In genomic region chr18:45997689-45998088, GRCh38 we compare ENCODE assay signal across 9 cellular contexts. TPM values are rescaled to one million over a fixed set of nuclear protein-coding genes. Genes with fewer than 3 reads are reported as not detected.
DNase-seq lines count a peak whose midpoint lies in the region; ATAC-seq and TF ChIP-seq lines count a peak whose summit lies in the region.
"Had no signal": no experiment of that assay in that cellular context is flagged by ENCODE, and none has a peak within 500 bp of the region (broad histone marks: within the 10 kb centered on the region; RNA-seq: fewer than 3 reads in every experiment).

No MANE protein-coding gene starts in this region.

- H3K4me3 ChIP-seq in CD8-positive, alpha-beta T cell (ENCODE audit: low read depth, low read length), result peak overlapping the region; percentile 37
- H3K4me3 ChIP-seq in Loucy (ENCODE audit: low read length, poor library complexity, severe bottlenecking), result no peak overlapping the region
- H3K4me3 ChIP-seq in neutrophil (ENCODE audit: low read depth in 1 of 2, low read length in 1 of 2), result peak overlapping the region; percentile 32 to 54
- H3K4me3 ChIP-seq: SJCRH30 had no signal

- peaks cover 14% of the 10 kb centered on the region for H3K9me3 Mint-ChIP-seq in CD8-positive, alpha-beta T cell

- no peaks in the 10 kb centered on the region for H3K27me3 Mint-ChIP-seq in CD8-positive, alpha-beta T cell (ENCODE audit: low read depth)

- H3K36me3 ChIP-seq in CD8-positive, alpha-beta T cell (ENCODE audit: insufficient read depth, low read length), result no peaks in the 10 kb centered on the region
- H3K36me3 ChIP-seq in Loucy (ENCODE audit: insufficient read depth, low read length) (no peaks in the 10 kb centered on the region), neutrophil (peaks cover 14% of the 10 kb centered on the region)
- H3K36me3 ChIP-seq: SJCRH30 had no signal

- no peaks in the 10 kb centered on the region for H3K79me2 ChIP-seq in Loucy (ENCODE audit: insufficient read depth, low read length)

- H3K36me3 Mint-ChIP-seq in CD8-positive, alpha-beta T cell, result peaks cover 10% of the 10 kb centered on the region

- CTCF ChIA-PET in CD8-positive, alpha-beta T cell (lab: Charles Lee), result interaction anchor here (0.7 to 3.0 kb wide), 5 partner anchors 10 to 334 kb away, joined by 3 to 11 read pairs (median 3); partner anchors contain the start of gene PSTPIP2

- intact Hi-C loops in CD8-positive, alpha-beta T cell (cut with DNase I, micrococcal nuclease), result no loop called here

- peaks cover 38% of the 10 kb centered on the region for H3K4me1 ChIP-seq in CD8-positive, alpha-beta T cell (ENCODE audit: insufficient read depth, low read length)
- peaks cover 25% of the 10 kb centered on the region for H3K4me1 ChIP-seq in Loucy (ENCODE audit: insufficient read depth, low read length, poor library complexity, severe bottlenecking)
- H3K4me1 ChIP-seq in neutrophil (ENCODE audit: control insufficient read depth in 1 of 2, insufficient read depth in 1 of 2, low read depth in 1 of 2, low read length in 1 of 2), result peaks cover 47 to 72% of the 10 kb centered on the region in 2 experiments
- H3K4me1 ChIP-seq: SJCRH30 had no signal

- peak overlapping the region; percentile 91 for H3K27ac Mint-ChIP-seq in CD8-positive, alpha-beta T cell

- no peaks in the 10 kb centered on the region for H3K27me3 ChIP-seq in CD8-positive, alpha-beta T cell (ENCODE audit: insufficient read depth, low read length)
- H3K27me3 ChIP-seq in Loucy (ENCODE audit: insufficient read depth, low read length, poor library complexity, severe bottlenecking) (no peaks in the 10 kb centered on the region), neutrophil (no peaks in the 10 kb centered on the region)
- H3K27me3 ChIP-seq: SJCRH30 had no signal

- H3K27ac ChIP-seq in CD8-positive, alpha-beta T cell (ENCODE audit: low read depth, low read length), result peak overlapping the region; percentile 53
- peak overlapping the region; percentile 88 for H3K27ac ChIP-seq in neutrophil
- H3K27ac ChIP-seq: SJCRH30 had no signal

- no peak for TF ChIP-seq CTCF in CD8-positive, alpha-beta T cell (IDR thresholded peaks at IDR 0.05)
- TF ChIP-seq CTCF in Loucy (conservative IDR thresholded peaks at IDR 0.05; ENCODE audit: low read length) (no peak), neutrophil (IDR thresholded peaks at IDR 0.05) (no peak)

- DNase-seq in CD8-positive, alpha-beta T cell, result peak in 4 of 7 experiments; percentile 5 to 67 (median 20)
- DNase-seq in activated effector memory CD4-positive, alpha-beta T cell treated with Interleukin-2 at 50 U/mL for 16 hours, result peak; percentile 15
- no peak for DNase-seq in NCI-H510A (lab: John Stamatoyannopoulos, UW)
- no peak for DNase-seq in NCI-H345 treated with DMSO at 0.1 percent for 48 hours (lab: John Stamatoyannopoulos, UW; ENCODE audit: unreplicated experiment)
- DNase-seq: SJCRH30 had no signal

- POLR2A ChIA-PET in CD8-positive, alpha-beta T cell (lab: Charles Lee), result interaction anchor here (1.0 to 1.6 kb wide), 3 partner anchors 8 to 73 kb away, joined by 3 to 4 read pairs (median 3); no protein-coding TSS in a partner anchor

- no peak overlapping the region for H3K9ac ChIP-seq in Loucy (ENCODE audit: low read depth, low read length, poor library complexity, severe bottlenecking)

- H4K20me1 ChIP-seq in Loucy (ENCODE audit: insufficient read depth, low read length, poor library complexity, severe bottlenecking), result no peaks in the 10 kb centered on the region

- H3F3A ChIP-seq in Loucy (ENCODE audit: low read depth), result no peaks in the 10 kb centered on the region

- no peaks in the 10 kb centered on the region for H3K9me3 ChIP-seq in CD8-positive, alpha-beta T cell (ENCODE audit: low read length)
- H3K9me3 ChIP-seq in Loucy (ENCODE audit: insufficient read depth, low read depth, low read length), result peaks cover 4% of the 10 kb centered on the region; the same call in 1 of the 2 replicates
- H3K9me3 ChIP-seq in neutrophil, result no peaks in the 10 kb centered on the region
- H3K9me3 ChIP-seq: SJCRH30 had no signal

- H3K4me3 Mint-ChIP-seq in CD8-positive, alpha-beta T cell, result peak overlapping the region; percentile 76

- peaks cover 45% of the 10 kb centered on the region for H3K4me1 Mint-ChIP-seq in CD8-positive, alpha-beta T cell (ENCODE audit: low read depth)

- H2AFZ ChIP-seq in Loucy (ENCODE audit: low read length), result no peak overlapping the region

- H3K4me2 ChIP-seq in Loucy (ENCODE audit: low read depth, low read length, poor library complexity, severe bottlenecking), result peak overlapping the region; percentile 10

- peak; percentile 72 for ATAC-seq in CD8-positive, alpha-beta T cell
- no peak for ATAC-seq in HG03378 (IDR thresholded peaks at IDR 0.05; ENCODE audit: unreplicated experiment)
- no peak for ATAC-seq in HG03280 (IDR thresholded peaks at IDR 0.05; ENCODE audit: unreplicated experiment)

- no peaks in the 10 kb centered on the region for H3K9me2 ChIP-seq in Loucy (replicated peaks; ENCODE audit: low read depth, low read length)

RNA-seq across cellular contexts. Expression of gene EPG5, which starts 30.6 kb away (rescaled TPM):
- total RNA-seq in CD8-positive, alpha-beta T cell, result 10 to 100 TPM; 29.1 to 35.5 TPM

Comparison
In these comparisons a context has a peak if more than half of its experiments do, and no peak if none do; other contexts are left out.
1. DNase-seq: peak in CD8-positive, alpha-beta T cell (4 of 7) and activated effector memory CD4-positive, alpha-beta T cell treated with Interleukin-2 at 50 U/mL for 16 hours (single experiment); none in NCI-H510A (single experiment) and NCI-H345 treated with DMSO at 0.1 percent for 48 hours (single experiment).